In the genomic region with DNA sequence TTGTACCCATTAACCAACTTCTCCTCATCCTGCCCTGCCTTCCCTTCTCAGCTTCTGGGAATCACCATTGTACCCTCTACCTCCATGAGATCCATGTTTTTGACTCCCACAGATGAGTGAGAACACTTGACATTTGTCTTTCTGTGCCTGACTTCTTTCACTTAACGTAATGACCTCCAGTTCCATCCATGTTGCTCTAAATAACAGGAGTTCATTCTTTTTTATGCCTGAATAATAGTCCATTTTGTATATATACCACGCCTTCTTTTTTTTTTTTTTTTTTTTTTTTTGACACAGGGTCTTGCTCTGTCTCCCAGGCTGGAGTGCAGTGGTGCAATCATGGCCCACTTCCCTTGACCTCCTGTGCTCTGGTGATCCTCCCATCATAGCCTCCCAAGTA, we compare ENCODE assay signal across 2 cellular contexts.
A peak's percentile ranks its signal among the peaks of the same experiment; 100 is the strongest.
TF ChIP-seq lines count a peak whose summit lies in the region.

No MANE protein-coding gene starts in this region.

TF ChIP-seq in SK-N-SH treated with all-trans-retinoic acid at 6 μM for 48 hours, 23 proteins besides CTCF, POLR2A, EP300 and RAD21:
- TF ChIP-seq, protein P1, sequence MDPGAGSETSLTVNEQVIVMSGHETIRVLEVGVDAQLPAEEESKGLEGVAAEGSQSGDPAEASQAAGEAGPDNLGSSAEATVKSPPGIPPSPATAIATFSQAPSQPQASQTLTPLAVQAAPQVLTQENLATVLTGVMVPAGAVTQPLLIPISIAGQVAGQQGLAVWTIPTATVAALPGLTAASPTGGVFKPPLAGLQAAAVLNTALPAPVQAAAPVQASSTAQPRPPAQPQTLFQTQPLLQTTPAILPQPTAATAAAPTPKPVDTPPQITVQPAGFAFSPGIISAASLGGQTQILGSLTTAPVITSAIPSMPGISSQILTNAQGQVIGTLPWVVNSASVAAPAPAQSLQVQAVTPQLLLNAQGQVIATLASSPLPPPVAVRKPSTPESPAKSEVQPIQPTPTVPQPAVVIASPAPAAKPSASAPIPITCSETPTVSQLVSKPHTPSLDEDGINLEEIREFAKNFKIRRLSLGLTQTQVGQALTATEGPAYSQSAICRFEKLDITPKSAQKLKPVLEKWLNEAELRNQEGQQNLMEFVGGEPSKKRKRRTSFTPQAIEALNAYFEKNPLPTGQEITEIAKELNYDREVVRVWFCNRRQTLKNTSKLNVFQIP (CRISPR knock-in tag; IDR thresholded peaks at IDR 0.05; ENCODE audit: borderline replicate concordance, low read depth) = no peak
- peak; percentile 67 for TF ChIP-seq ZNF8 (CRISPR knock-in tag; IDR thresholded peaks at IDR 0.05)

TF ChIP-seq in SK-N-SH, 30 proteins besides CTCF, POLR2A, EP300 and RAD21:
- no peak for TF ChIP-seq TAF1 (IDR thresholded peaks at IDR 0.05; ENCODE audit: borderline replicate concordance, low read depth, low read length)
- no peak for TF ChIP-seq NFIC (IDR thresholded peaks at IDR 0.05; ENCODE audit: borderline replicate concordance)
- TF ChIP-seq GABPA (IDR thresholded peaks at IDR 0.05; ENCODE audit: low read depth) = no peak
- TF ChIP-seq, protein P2, sequence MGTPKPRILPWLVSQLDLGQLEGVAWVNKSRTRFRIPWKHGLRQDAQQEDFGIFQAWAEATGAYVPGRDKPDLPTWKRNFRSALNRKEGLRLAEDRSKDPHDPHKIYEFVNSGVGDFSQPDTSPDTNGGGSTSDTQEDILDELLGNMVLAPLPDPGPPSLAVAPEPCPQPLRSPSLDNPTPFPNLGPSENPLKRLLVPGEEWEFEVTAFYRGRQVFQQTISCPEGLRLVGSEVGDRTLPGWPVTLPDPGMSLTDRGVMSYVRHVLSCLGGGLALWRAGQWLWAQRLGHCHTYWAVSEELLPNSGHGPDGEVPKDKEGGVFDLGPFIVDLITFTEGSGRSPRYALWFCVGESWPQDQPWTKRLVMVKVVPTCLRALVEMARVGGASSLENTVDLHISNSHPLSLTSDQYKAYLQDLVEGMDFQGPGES (IDR thresholded peaks at IDR 0.05; ENCODE audit: low read depth, low read length) = no peak
- TF ChIP-seq TEAD4 (IDR thresholded peaks at IDR 0.05; ENCODE audit: borderline replicate concordance, insufficient read depth) = no peak
- TF ChIP-seq ELF1 (IDR thresholded peaks at IDR 0.05) = no peak
